8 cellular contexts compared by ENCODE assay signal in the genomic region with DNA sequence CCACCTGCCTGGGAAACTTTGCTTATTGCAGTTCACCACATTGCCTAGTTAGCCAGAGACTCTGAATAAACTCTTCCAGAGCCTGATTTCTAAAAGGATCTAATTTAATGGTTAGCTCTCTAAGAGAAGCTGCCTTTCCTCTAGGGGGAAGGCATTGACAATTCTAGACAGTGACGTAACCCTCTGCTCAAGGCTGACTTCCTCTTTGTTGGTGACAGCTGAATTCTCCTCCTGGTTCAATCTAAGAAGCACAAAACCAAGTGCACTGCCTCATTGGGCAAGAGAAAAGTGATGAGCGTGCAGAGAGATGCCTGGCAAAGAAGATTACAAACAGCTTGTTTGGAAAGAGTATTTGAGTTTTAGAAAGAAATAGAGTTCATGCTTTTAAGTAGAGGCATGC.
DNase-seq lines count a peak whose midpoint lies in the region; ATAC-seq and TF ChIP-seq lines count a peak whose summit lies in the region.

No MANE protein-coding gene starts in this region.

- H3K9me3 ChIP-seq in Karpas-422 (ENCODE audit: low read length), result no peaks in the 10 kb centered on the region
- H3K9me3 ChIP-seq in fibroblast of lung (ENCODE audit: control insufficient read depth, insufficient read depth, low read depth, low read length), result no peaks in the 10 kb centered on the region

- H3K27ac ChIP-seq in Karpas-422 (ENCODE audit: low read length) (no peak overlapping the region), fibroblast of lung (ENCODE audit: insufficient read depth, low read length) (no peak overlapping the region)

- no peak for TF ChIP-seq POLR2A in GM18505 (IDR thresholded peaks at IDR 0.05; ENCODE audit: borderline replicate concordance, extremely low read depth, insufficient read depth, insufficient read length)

- H3K79me2 ChIP-seq in Karpas-422 (ENCODE audit: low read length), result no peaks in the 10 kb centered on the region
- H3K79me2 ChIP-seq in fibroblast of lung (ENCODE audit: control insufficient read depth, insufficient read depth, low read length), result no peaks in the 10 kb centered on the region

- DNase-seq in Karpas-422 (peak; percentile 89), fibroblast of lung (ENCODE audit: low read depth in 2 of 2) (peak; percentile 2 to 10), NCI-H1436 treated with DMSO at 0.1 percent for 48 hours (lab: John Stamatoyannopoulos, UW) (no peak), NCI-H146 treated with DMSO at 0.1 percent for 48 hours (lab: John Stamatoyannopoulos, UW; ENCODE audit: unreplicated experiment) (no peak)
- DNase-seq in stimulated activated CD4-positive, alpha-beta T cell treated with anti-CD3 and anti-CD28 coated beads, Interleukin-12 subunit alpha, Interleukin-12 subunit beta, amount 100 ng/mL, for 4 hours, result no peak
- no peak for DNase-seq in activated naive CD4-positive, alpha-beta T cell (lab: John Stamatoyannopoulos, UW)

- no peaks in the 10 kb centered on the region for H3K27me3 ChIP-seq in Karpas-422 (ENCODE audit: low read length)
- H3K27me3 ChIP-seq in fibroblast of lung (ENCODE audit: control insufficient read depth, insufficient read depth, low read length), result no peaks in the 10 kb centered on the region

- H3K9me2 ChIP-seq in Karpas-422 (replicated peaks; ENCODE audit: insufficient read depth, low read length), result no peaks in the 10 kb centered on the region

- no peak overlapping the region for H3K9ac ChIP-seq in Karpas-422 (ENCODE audit: low read length)
- H3K9ac ChIP-seq in fibroblast of lung (ENCODE audit: insufficient read depth, low read length), result no peak overlapping the region

- H3K4me3 ChIP-seq in Karpas-422 (ENCODE audit: low read length) (no peak overlapping the region), fibroblast of lung (replicated peaks in 1 of 4; ENCODE audit: control extremely low read depth in 1 of 4, insufficient read depth in 1 of 4, low read depth in 3 of 4, low read length in 4 of 4) (no peak overlapping the region)

- H2AFZ ChIP-seq in Karpas-422 (ENCODE audit: low read length), result no peak overlapping the region
- H2AFZ ChIP-seq in fibroblast of lung (ENCODE audit: low read length), result no peak overlapping the region

- TF ChIP-seq CTCF in fibroblast of lung (conservative IDR thresholded peaks at IDR 0.05 in 1 of 2, IDR thresholded peaks at IDR 0.05 in 1 of 2; ENCODE audit: low read depth in 1 of 2, low read length in 2 of 2), result no peak

- H3K4me2 ChIP-seq in Karpas-422 (ENCODE audit: low read depth, low read length, poor library complexity, severe bottlenecking), result peak overlapping the region; percentile 48
- no peak overlapping the region for H3K4me2 ChIP-seq in fibroblast of lung (ENCODE audit: extremely low read depth, insufficient read depth, low read length)

- H3K4me1 ChIP-seq in Karpas-422 (ENCODE audit: low read length) (peaks cover 28% of the 10 kb centered on the region), fibroblast of lung (ENCODE audit: control insufficient read depth, extremely low read depth, insufficient read depth, low read length) (no peaks in the 10 kb centered on the region)

- peak; percentile 93 for ATAC-seq in GM18505 (IDR thresholded peaks at IDR 0.05; ENCODE audit: unreplicated experiment)
- peak; percentile 85 for ATAC-seq in GM21786 (IDR thresholded peaks at IDR 0.05; ENCODE audit: unreplicated experiment)

- no peaks in the 10 kb centered on the region for H3K36me3 ChIP-seq in Karpas-422 (ENCODE audit: insufficient read depth, low read length)
- H3K36me3 ChIP-seq in fibroblast of lung (ENCODE audit: control insufficient read depth, insufficient read depth, low read length), result no peaks in the 10 kb centered on the region

- no peaks in the 10 kb centered on the region; the same call in 1 of the 2 replicates for H4K20me1 ChIP-seq in Karpas-422 (ENCODE audit: insufficient read depth, low read depth, low read length)
- no peaks in the 10 kb centered on the region for H4K20me1 ChIP-seq in fibroblast of lung (ENCODE audit: control insufficient read depth, extremely low read depth, insufficient read depth, low read length)

Comparison
In these comparisons a context has a peak if more than half of its experiments do, and no peak if none do; other contexts are left out.
1. DNase-seq: peak in Karpas-422 (single experiment) and fibroblast of lung (2 of 2); none in stimulated activated CD4-positive, alpha-beta T cell treated with anti-CD3 and anti-CD28 coated beads, Interleukin-12 subunit alpha, Interleukin-12 subunit beta, amount 100 ng/mL, for 4 hours (single experiment), activated naive CD4-positive, alpha-beta T cell (0 of 4), NCI-H1436 treated with DMSO at 0.1 percent for 48 hours (single experiment) and NCI-H146 treated with DMSO at 0.1 percent for 48 hours (single experiment).